23 cellular contexts compared by ENCODE assay signal in the genomic region with DNA sequence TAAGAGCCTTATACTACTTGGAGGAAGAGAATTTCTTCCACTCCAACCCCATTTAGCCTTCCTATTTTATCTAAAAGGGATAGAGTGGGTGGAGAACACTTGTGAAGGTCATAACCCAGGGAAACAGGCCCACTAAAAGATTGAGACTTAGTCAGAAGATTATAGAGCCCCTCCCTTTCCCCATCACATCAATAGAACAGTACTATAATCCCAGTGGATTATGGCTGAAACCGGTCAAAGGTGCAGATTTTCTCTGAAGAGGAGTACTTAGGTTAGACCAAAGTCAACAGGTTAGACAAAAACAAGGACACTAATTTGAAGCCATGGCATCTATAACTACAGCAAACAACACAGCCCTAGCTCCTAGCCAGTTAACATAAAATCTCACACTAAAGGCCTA.
A peak's percentile ranks its signal among the peaks of the same experiment; 100 is the strongest.
DNase-seq lines count a peak whose midpoint lies in the region; ATAC-seq, FAIRE-seq and TF ChIP-seq lines count a peak whose summit lies in the region.
"Had no signal": no experiment of that assay in that cellular context is flagged by ENCODE, and none has a peak within 500 bp of the region (broad histone marks: within the 10 kb centered on the region; RNA-seq: fewer than 3 reads in every experiment).

No MANE protein-coding gene starts in this region.

- intact Hi-C loops in mucosa of descending colon (cut with DNase I, micrococcal nuclease) (no loop called here), right lobe of liver (cut with DNase I) (no loop called here)

- H3K36me3 ChIP-seq in mucosa of descending colon (ENCODE audit: low read depth) (no peaks in the 10 kb centered on the region), small intestine (ENCODE audit: control insufficient read depth in 2 of 2, insufficient read depth in 2 of 2, low read length in 2 of 2) (no peaks in the 10 kb centered on the region), right lobe of liver (no peaks in the 10 kb centered on the region)
- H3K36me3 ChIP-seq: BE2C, BLaER1 had no signal

- H3K4me1 ChIP-seq in mucosa of descending colon (ENCODE audit: low read depth) (no peaks in the 10 kb centered on the region), small intestine (ENCODE audit: control insufficient read depth in 2 of 2, insufficient read depth in 1 of 2, low read depth in 1 of 2, low read length in 1 of 2) (no peaks in the 10 kb centered on the region), right lobe of liver (no peaks in the 10 kb centered on the region)
- H3K4me1 ChIP-seq: BE2C, BLaER1 had no signal

- H3K4me3 ChIP-seq in mucosa of descending colon: no peak overlapping the region
- H3K4me3 ChIP-seq in small intestine (ENCODE audit: low read depth in 1 of 2, low read length in 2 of 2): no peak overlapping the region
- no peak overlapping the region for H3K4me3 ChIP-seq in right lobe of liver
- H3K4me3 ChIP-seq: A549, BLaER1 had no signal

- no peak for FAIRE-seq in small intestine (lab: Jason Lieb, UNC)
- FAIRE-seq: A549, G401.6, GM12891, GM19239 had no signal

- no peak overlapping the region for H3K27ac ChIP-seq in small intestine (ENCODE audit: low read depth in 1 of 2, low read length in 1 of 2)
- no peak overlapping the region for H3K27ac ChIP-seq in right lobe of liver
- H3K27ac ChIP-seq: 22Rv1, BLaER1 had no signal

- ATAC-seq in esophagus mucosa: peak; percentile 36
- ATAC-seq in mucosa of descending colon: peak; percentile 59
- ATAC-seq in right lobe of liver: no peak
- ATAC-seq: A549 had no signal

- WGBS in small intestine, 3 donors: 60 to 82% (median 76%) methylated on average over 1 of the region's 1 CpG
- 89% methylated on average over 1 of the region's 1 CpG for WGBS in right lobe of liver (ENCODE audit: insufficient coverage, low coverage, low lambda C conversion rate, missing lambda C conversion rate)

- peak; percentile 17 for DNase-seq in NCI-H82 (lab: John Stamatoyannopoulos, UW)
- no peak for DNase-seq in NCI-H82 treated with DMSO at 0.1 percent for 48 hours (lab: John Stamatoyannopoulos, UW; ENCODE audit: unreplicated experiment)
- peak in 1 of 3 donors; percentile 4 for DNase-seq in mucosa of descending colon
- peak; percentile 10 for DNase-seq in small intestine
- no peak for DNase-seq in NCI-H446 treated with DMSO at 0.1 percent for 48 hours (lab: John Stamatoyannopoulos, UW)
- DNase-seq in DMS153 (lab: John Stamatoyannopoulos, UW): no peak
- no peak for DNase-seq in right lobe of liver
- DNase-seq: BE2C; C1 segment of cervical spinal cord; CD4-positive, alpha-beta memory T cell; CD4-positive, CD25-positive, alpha-beta regulatory T cell; CD8-positive, alpha-beta memory T cell; COR-L47; DMS 273 treated with DMSO at 0.1 percent for 48 hours; DMS79 treated with DMSO at 0.1 percent for 48 hours; GF-D8 had no signal

- no peaks in the 10 kb centered on the region for H3K9me3 ChIP-seq in mucosa of descending colon
- H3K9me3 ChIP-seq in small intestine (ENCODE audit: control insufficient read depth, low read depth): peaks cover 1% of the 10 kb centered on the region
- no peaks in the 10 kb centered on the region for H3K9me3 ChIP-seq in right lobe of liver
- H3K9me3 ChIP-seq: A549, BE2C had no signal

- no peaks in the 10 kb centered on the region for H3K27me3 ChIP-seq in small intestine (ENCODE audit: control insufficient read depth in 2 of 2, insufficient read depth in 2 of 2, low read length in 2 of 2)
- H3K27me3 ChIP-seq in right lobe of liver: no peaks in the 10 kb centered on the region
- H3K27me3 ChIP-seq: BE2C, BLaER1 had no signal

- TF ChIP-seq POLR2A in right lobe of liver (IDR thresholded peaks at IDR 0.05): no peak

- no peak for TF ChIP-seq CTCF in mucosa of descending colon (IDR thresholded peaks at IDR 0.05)
- TF ChIP-seq CTCF in right lobe of liver (IDR thresholded peaks at IDR 0.05): no peak

Comparison
In these comparisons a context has a peak if more than half of its experiments do, and no peak if none do; other contexts are left out.
1. DNase-seq: peak in NCI-H82 (single experiment) and small intestine (single experiment); none in NCI-H82 treated with DMSO at 0.1 percent for 48 hours (single experiment), NCI-H446 treated with DMSO at 0.1 percent for 48 hours (single experiment), DMS153 (single experiment) and right lobe of liver (0 of 3).
2. ATAC-seq: peak in esophagus mucosa (single experiment) and mucosa of descending colon (single experiment); none in right lobe of liver (0 of 4).